ENCODE assay signal across 1 cellular context in genomic region chr5:146208916-146209522, GRCh38.
TF ChIP-seq lines count a peak whose summit lies in the region.

No MANE protein-coding gene starts in this region.

TF ChIP-seq in HEK293, 187 proteins besides CTCF, POLR2A, EP300 and RAD21 (continued from another document):
- TF ChIP-seq ZSCAN18 (tag by site-specific recombination; IDR thresholded peaks at IDR 0.05), result no peak
TF ChIP-seq in HEK293: peak in this region for 1.
